8 cellular contexts compared by ENCODE assay signal in genomic region chr11:67482736-67483497, GRCh38.
DNase-seq lines count a peak whose midpoint lies in the region; ATAC-seq and TF ChIP-seq lines count a peak whose summit lies in the region.

AIP (plus strand) TSS chr11:67483026; CDS start chr11:67483159, 133 bp downstream.

- peak within 1 kb of the TSS; percentile 95 for H3K27ac Mint-ChIP-seq in central memory CD8-positive, alpha-beta T cell (ENCODE audit: low read depth)

- peak; percentile 24; the same call in 1 of the 2 replicates for TF ChIP-seq CTCF in AG10803 (conservative IDR thresholded peaks at IDR 0.05; ENCODE audit: low read length)

- H3K36me3 Mint-ChIP-seq in central memory CD8-positive, alpha-beta T cell (ENCODE audit: insufficient read depth) = peaks cover 37% of the 10 kb centered on the region

- peaks cover 56% of the 10 kb centered on the region for H3K4me1 Mint-ChIP-seq in central memory CD8-positive, alpha-beta T cell

- H3K4me3 Mint-ChIP-seq in central memory CD8-positive, alpha-beta T cell = peak within 1 kb of the TSS; percentile 92

- no peaks in the 10 kb centered on the region for H3K27me3 Mint-ChIP-seq in central memory CD8-positive, alpha-beta T cell

- no peaks in the 10 kb centered on the region for H3K9me3 Mint-ChIP-seq in central memory CD8-positive, alpha-beta T cell

- H3K4me3 ChIP-seq in AG10803 (ENCODE audit: low read length) = peak within 1 kb of the TSS; percentile 83

- DNase-seq in AG10803 (ENCODE audit: low read depth) = peak; percentile 96
- peak; percentile 99 for DNase-seq in NCI-H446 (lab: John Stamatoyannopoulos, UW)
- DNase-seq in activated CD4-positive, CD25-positive, alpha-beta regulatory T cell treated with anti-CD3 and anti-CD28 coated beads, Interleukin-2, amount 50 U/mL, for 16 hours (ENCODE audit: low read depth, low spot score) = peak; percentile 95
- peak; percentile 94 to 97 for DNase-seq in central memory CD8-positive, alpha-beta T cell (ENCODE audit: low spot score in 2 of 2)
- peak; percentile 98 for DNase-seq in iris pigment epithelial cell (ENCODE audit: low read depth)
- DNase-seq in stimulated activated CD4-positive, alpha-beta T cell treated with anti-CD3 and anti-CD28 coated beads, Interleukin-12 subunit alpha, Interleukin-12 subunit beta, amount 100 ng/mL, for 4 hours = peak; percentile 97

- ATAC-seq in GM19025 (IDR thresholded peaks at IDR 0.05; ENCODE audit: low read depth, unreplicated experiment) (peak; percentile 62), HG03342 (IDR thresholded peaks at IDR 0.05; ENCODE audit: unreplicated experiment) (peak; percentile 66)
- ATAC-seq in central memory CD8-positive, alpha-beta T cell (replicated peaks; ENCODE audit: extremely low read depth, poor library complexity, severe bottlenecking) = peak; percentile 76

Comparison
In these comparisons a context has a peak if more than half of its experiments do, and no peak if none do; other contexts are left out.
1. Peak in every context shown above with its lines: DNase-seq, ATAC-seq and H3K4me3 ChIP-seq.